ENCODE assay signal across 9 cellular contexts in the genomic region with DNA sequence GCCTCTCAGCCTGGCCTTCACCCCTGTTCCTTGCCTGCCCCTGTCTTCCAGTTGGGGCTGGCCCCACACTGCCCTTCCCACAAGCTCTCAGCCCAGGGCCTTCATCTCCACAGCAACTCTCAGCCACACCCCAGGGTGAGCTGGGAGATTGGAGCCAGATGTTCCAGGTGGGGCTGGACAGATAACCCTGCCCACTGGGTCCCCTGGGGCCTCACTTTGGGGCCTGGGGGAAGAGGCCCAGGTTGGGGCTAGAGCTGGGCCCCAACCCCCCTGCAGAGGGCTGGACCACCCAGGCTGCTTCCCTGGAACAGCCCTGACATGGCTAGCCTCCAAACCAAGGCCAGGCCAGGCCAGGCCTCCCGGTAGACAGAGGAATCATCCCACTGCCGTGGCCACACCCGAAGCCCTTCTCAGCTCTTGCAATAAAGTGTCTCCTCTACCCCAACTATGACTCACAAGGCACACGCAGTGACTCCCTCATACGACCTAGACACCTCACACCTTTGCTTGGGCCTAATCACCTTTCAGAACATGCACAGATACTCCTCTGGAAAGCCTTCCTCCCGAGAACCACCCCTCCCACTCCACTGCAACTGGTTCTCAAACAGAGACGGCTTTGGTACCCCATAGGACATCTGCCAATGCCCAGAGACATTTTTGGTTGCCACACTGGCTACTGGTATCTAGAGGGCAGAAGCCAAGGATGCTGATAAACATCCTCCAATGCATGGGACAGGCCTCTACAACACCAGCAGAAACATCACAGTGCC. TPM values are rescaled to one million over a fixed set of nuclear protein-coding genes. Genes with fewer than 3 reads are reported as not detected.
DNase-seq lines count a peak whose midpoint lies in the region; ATAC-seq lines count a peak whose summit lies in the region.
"Had no signal": no experiment of that assay in that cellular context is flagged by ENCODE, and none has a peak within 500 bp of the region (broad histone marks: within the 10 kb centered on the region; RNA-seq: fewer than 3 reads in every experiment).

No MANE protein-coding gene starts in this region.

- intact Hi-C loops in activated CD4-positive, alpha-beta T cell treated with anti-CD3 and anti-CD28 coated beads, Interleukin-2, amount 10 ng/mL, durations not matched to agents 24 days and 14 days (cut with micrococcal nuclease), result loop anchor here (10.0 kb wide), 1 partner anchor 428 kb away; a partner anchor contains a TSS

- H3K4me1 Mint-ChIP-seq in activated CD4-positive, alpha-beta T cell treated with anti-CD3 and anti-CD28 coated beads, Interleukin-2, amount 10 ng/mL, durations not matched to agents 24 days and 14 days, result peaks cover 88% of the 10 kb centered on the region
- H3K4me1 Mint-ChIP-seq in stimulated activated effector memory CD8-positive, alpha-beta T cell treated with anti-CD3 and anti-CD28 coated beads, Interleukin-12 subunit alpha, Interleukin-12 subunit beta, amount 100 ng/mL, for 72 hours, result peaks cover 98% of the 10 kb centered on the region

- DNase-seq in activated naive CD4-positive, alpha-beta T cell treated with Interleukin-2 at 50 U/mL for 16 hours, result peak; percentile 54
- no peak for DNase-seq in activated naive CD4-positive, alpha-beta T cell (lab: John Stamatoyannopoulos, UW)
- DNase-seq in activated CD4-positive, alpha-beta T cell treated with anti-CD3 and anti-CD28 coated beads, Interleukin-2, amount 10 ng/mL, durations not matched to agents 24 days and 14 days, result no peak
- DNase-seq in fibroblast of peridontal ligament (ENCODE audit: extremely low read depth) (peak; percentile 43), NCI-H187 (lab: John Stamatoyannopoulos, UW) (no peak)
- DNase-seq in stimulated activated effector memory CD8-positive, alpha-beta T cell treated with anti-CD3 and anti-CD28 coated beads, Interleukin-12 subunit alpha, Interleukin-12 subunit beta, amount 100 ng/mL, for 72 hours (ENCODE audit: low spot score in 2 of 2), result peak in 1 of 2 donors; percentile 70
- DNase-seq in effector CD8-positive, alpha-beta T cell (lab: John Stamatoyannopoulos, UW), result no peak
- DNase-seq: DND-41 had no signal

- peak overlapping the region; percentile 62 for H3K4me3 Mint-ChIP-seq in activated CD4-positive, alpha-beta T cell treated with anti-CD3 and anti-CD28 coated beads, Interleukin-2, amount 10 ng/mL, durations not matched to agents 24 days and 14 days
- peak overlapping the region; percentile 93 for H3K4me3 Mint-ChIP-seq in stimulated activated effector memory CD8-positive, alpha-beta T cell treated with anti-CD3 and anti-CD28 coated beads, Interleukin-12 subunit alpha, Interleukin-12 subunit beta, amount 100 ng/mL, for 72 hours

- peaks cover 70% of the 10 kb centered on the region for H3K36me3 Mint-ChIP-seq in activated CD4-positive, alpha-beta T cell treated with anti-CD3 and anti-CD28 coated beads, Interleukin-2, amount 10 ng/mL, durations not matched to agents 24 days and 14 days (ENCODE audit: low read depth)
- H3K36me3 Mint-ChIP-seq in stimulated activated effector memory CD8-positive, alpha-beta T cell treated with anti-CD3 and anti-CD28 coated beads, Interleukin-12 subunit alpha, Interleukin-12 subunit beta, amount 100 ng/mL, for 72 hours, result peaks cover 100% of the 10 kb centered on the region

- H3K27ac Mint-ChIP-seq in activated CD4-positive, alpha-beta T cell treated with anti-CD3 and anti-CD28 coated beads, Interleukin-2, amount 10 ng/mL, durations not matched to agents 24 days and 14 days, result peak overlapping the region; percentile 89
- peak overlapping the region; percentile 96 for H3K27ac Mint-ChIP-seq in stimulated activated effector memory CD8-positive, alpha-beta T cell treated with anti-CD3 and anti-CD28 coated beads, Interleukin-12 subunit alpha, Interleukin-12 subunit beta, amount 100 ng/mL, for 72 hours

- H3K9me3 Mint-ChIP-seq in activated CD4-positive, alpha-beta T cell treated with anti-CD3 and anti-CD28 coated beads, Interleukin-2, amount 10 ng/mL, durations not matched to agents 24 days and 14 days, result no peaks in the 10 kb centered on the region
- H3K9me3 Mint-ChIP-seq in stimulated activated effector memory CD8-positive, alpha-beta T cell treated with anti-CD3 and anti-CD28 coated beads, Interleukin-12 subunit alpha, Interleukin-12 subunit beta, amount 100 ng/mL, for 72 hours, result no peaks in the 10 kb centered on the region

- no peaks in the 10 kb centered on the region for H3K27me3 Mint-ChIP-seq in activated CD4-positive, alpha-beta T cell treated with anti-CD3 and anti-CD28 coated beads, Interleukin-2, amount 10 ng/mL, durations not matched to agents 24 days and 14 days

- ATAC-seq in stimulated activated effector memory CD8-positive, alpha-beta T cell treated with anti-CD3 and anti-CD28 coated beads, Interleukin-12 subunit alpha, Interleukin-12 subunit beta, amount 100 ng/mL, for 72 hours, result peak; percentile 62
- ATAC-seq in GM21737 (IDR thresholded peaks at IDR 0.05; ENCODE audit: unreplicated experiment), result no peak

RNA-seq across cellular contexts. Expression of a gene that starts 22.2 kb away (rescaled TPM):
- total RNA-seq in activated CD4-positive, alpha-beta T cell treated with anti-CD3 and anti-CD28 coated beads, Interleukin-2, amount 10 ng/mL, durations not matched to agents 24 days and 14 days, result 135 and 144 TPM in 2 replicates

Comparison
In these comparisons a context has a peak if more than half of its experiments do, and no peak if none do; other contexts are left out.
1. DNase-seq: peak in activated naive CD4-positive, alpha-beta T cell treated with Interleukin-2 at 50 U/mL for 16 hours (single experiment) and fibroblast of peridontal ligament (single experiment); none in activated naive CD4-positive, alpha-beta T cell (0 of 4), activated CD4-positive, alpha-beta T cell treated with anti-CD3 and anti-CD28 coated beads, Interleukin-2, amount 10 ng/mL, durations not matched to agents 24 days and 14 days (single experiment), NCI-H187 (0 of 2) and effector CD8-positive, alpha-beta T cell (single experiment).